ENCODE assay signal across 1 cellular context in the genomic region with DNA sequence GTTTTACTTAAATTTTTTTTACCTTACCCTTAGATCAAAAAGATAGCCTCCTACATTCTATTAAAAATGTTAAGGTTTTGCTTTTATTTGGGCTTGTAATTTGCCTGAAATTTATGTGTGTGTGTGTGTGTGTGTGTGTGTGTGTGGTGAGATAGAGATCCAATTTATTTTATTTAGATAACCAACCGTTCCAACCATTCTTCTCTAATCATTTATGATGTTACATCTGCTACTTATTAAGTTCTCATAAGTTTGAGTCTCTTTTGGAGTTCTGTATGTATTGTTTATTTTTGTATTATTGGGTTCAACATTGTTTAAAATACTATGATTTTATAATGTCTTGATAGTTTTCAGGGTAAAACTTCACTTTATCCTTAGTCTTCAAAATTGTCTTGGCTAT.
TF ChIP-seq lines count a peak whose summit lies in the region.

No MANE protein-coding gene starts in this region.

TF ChIP-seq in HCT116, 20 proteins besides CTCF, POLR2A, EP300 and RAD21 (continued from another document):
- TF ChIP-seq, protein P1, sequence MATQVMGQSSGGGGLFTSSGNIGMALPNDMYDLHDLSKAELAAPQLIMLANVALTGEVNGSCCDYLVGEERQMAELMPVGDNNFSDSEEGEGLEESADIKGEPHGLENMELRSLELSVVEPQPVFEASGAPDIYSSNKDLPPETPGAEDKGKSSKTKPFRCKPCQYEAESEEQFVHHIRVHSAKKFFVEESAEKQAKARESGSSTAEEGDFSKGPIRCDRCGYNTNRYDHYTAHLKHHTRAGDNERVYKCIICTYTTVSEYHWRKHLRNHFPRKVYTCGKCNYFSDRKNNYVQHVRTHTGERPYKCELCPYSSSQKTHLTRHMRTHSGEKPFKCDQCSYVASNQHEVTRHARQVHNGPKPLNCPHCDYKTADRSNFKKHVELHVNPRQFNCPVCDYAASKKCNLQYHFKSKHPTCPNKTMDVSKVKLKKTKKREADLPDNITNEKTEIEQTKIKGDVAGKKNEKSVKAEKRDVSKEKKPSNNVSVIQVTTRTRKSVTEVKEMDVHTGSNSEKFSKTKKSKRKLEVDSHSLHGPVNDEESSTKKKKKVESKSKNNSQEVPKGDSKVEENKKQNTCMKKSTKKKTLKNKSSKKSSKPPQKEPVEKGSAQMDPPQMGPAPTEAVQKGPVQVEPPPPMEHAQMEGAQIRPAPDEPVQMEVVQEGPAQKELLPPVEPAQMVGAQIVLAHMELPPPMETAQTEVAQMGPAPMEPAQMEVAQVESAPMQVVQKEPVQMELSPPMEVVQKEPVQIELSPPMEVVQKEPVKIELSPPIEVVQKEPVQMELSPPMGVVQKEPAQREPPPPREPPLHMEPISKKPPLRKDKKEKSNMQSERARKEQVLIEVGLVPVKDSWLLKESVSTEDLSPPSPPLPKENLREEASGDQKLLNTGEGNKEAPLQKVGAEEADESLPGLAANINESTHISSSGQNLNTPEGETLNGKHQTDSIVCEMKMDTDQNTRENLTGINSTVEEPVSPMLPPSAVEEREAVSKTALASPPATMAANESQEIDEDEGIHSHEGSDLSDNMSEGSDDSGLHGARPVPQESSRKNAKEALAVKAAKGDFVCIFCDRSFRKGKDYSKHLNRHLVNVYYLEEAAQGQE (IDR thresholded peaks at IDR 0.05; ENCODE audit: low read depth), result no peak
- no peak for TF ChIP-seq EZH2 (IDR thresholded peaks at IDR 0.05)
- no peak for TF ChIP-seq SIN3A (IDR thresholded peaks at IDR 0.05; ENCODE audit: low read depth)
- no peak for TF ChIP-seq JUND (IDR thresholded peaks at IDR 0.05)
